29 cellular contexts compared by ENCODE assay signal in genomic region chr1:14745321-14745720, GRCh38.
"Had no signal": no experiment of that assay in that cellular context is flagged by ENCODE, and none has a peak within 500 bp of the region (broad histone marks: within the 10 kb centered on the region; RNA-seq: fewer than 3 reads in every experiment).

No MANE protein-coding gene starts in this region.

- H3K4me3 Mint-ChIP-seq: activated CD4-positive, alpha-beta memory T cell treated with anti-CD3 and anti-CD28 coated beads for 36 hours; activated CD4-positive, alpha-beta T cell treated with anti-CD3 and anti-CD28 coated beads, Interleukin-2, amount 10 ng/mL, durations not matched to agents 7 days and 5 days; activated naive CD8-positive, alpha-beta T cell treated with anti-CD3 and anti-CD28 coated beads, Interleukin-2, amount 50 U/mL, for 24 hours; activated T-cell treated with anti-CD3 and anti-CD28 coated beads, Interleukin-2, amount 50 U/mL, for 4 hours; T-helper 17 cell had no signal

- H3K27ac Mint-ChIP-seq: activated CD4-positive, alpha-beta memory T cell treated with anti-CD3 and anti-CD28 coated beads for 36 hours; activated naive CD4-positive, alpha-beta T cell treated with anti-CD3 and anti-CD28 coated beads, Interleukin-2, amount 50 U/mL, for 72 hours; activated naive CD8-positive, alpha-beta T cell treated with anti-CD3 and anti-CD28 coated beads, Interleukin-2, amount 50 U/mL, for 24 hours; T-helper 17 cell had no signal

- H3K36me3 ChIP-seq: ascending aorta, cardiac muscle cell, MG63 had no signal

- DNase-seq: activated CD4-positive, alpha-beta memory T cell treated with anti-CD3 and anti-CD28 coated beads for 36 hours; activated CD4-positive, alpha-beta T cell treated with anti-CD3 and anti-CD28 coated beads, Interleukin-2, amount 10 ng/mL, durations not matched to agents 7 days and 5 days; activated CD4-positive, CD25-positive, alpha-beta regulatory T cell; activated CD8-positive, alpha-beta memory T cell treated with anti-CD3 and anti-CD28 coated beads for 24 hours; activated effector memory CD4-positive, alpha-beta T cell treated with anti-CD3 and anti-CD28 coated beads, Interleukin-2, amount 50 U/mL, for 16 hours; activated naive CD4-positive, alpha-beta T cell treated with Interleukin-2 at 50 U/mL for 16 hours; activated naive CD8-positive, alpha-beta T cell treated with anti-CD3 and anti-CD28 coated beads, Interleukin-2, amount 50 U/mL, for 24 hours; activated T-cell treated with anti-CD3 and anti-CD28 coated beads, Interleukin-2, amount 50 U/mL, for 4 hours; amniotic stem cell; body of pancreas; MG63; MV-4-11; NCI-H1092 treated with DMSO at 0.1 percent for 48 hours; NCI-H1436 treated with DMSO at 0.1 percent for 48 hours; NCI-H1930; NCI-H2107; NCI-H2171 treated with DMSO at 0.1 percent for 48 hours; NCI-H345; NCI-H510A; NCI-H526 treated with DMSO at 0.1 percent for 48 hours; SIG-M5; T-helper 17 cell; T-helper 9 cell had no signal

- H3K4me1 ChIP-seq: ascending aorta, body of pancreas had no signal

- FAIRE-seq: colon, TTC549 had no signal

- H3K27me3 ChIP-seq: ascending aorta, body of pancreas, cardiac muscle cell, MG63 had no signal

- H3K4me3 ChIP-seq: ascending aorta, body of pancreas, cardiac muscle cell, MG63 had no signal

- ATAC-seq: activated naive CD4-positive, alpha-beta T cell treated with anti-CD3 and anti-CD28 coated beads, Interleukin-2, amount 50 U/mL, for 72 hours; activated naive CD8-positive, alpha-beta T cell treated with anti-CD3 and anti-CD28 coated beads, Interleukin-2, amount 50 U/mL, for 24 hours; activated T-cell treated with anti-CD3 and anti-CD28 coated beads, Interleukin-2, amount 50 U/mL, for 4 hours; body of pancreas; T-helper 17 cell had no signal

- H3K27ac ChIP-seq: ascending aorta, body of pancreas, cardiac muscle cell, KMS-11 had no signal

- H3K9me3 ChIP-seq: ascending aorta, body of pancreas, MG63 had no signal

- H3K4me1 Mint-ChIP-seq: activated CD4-positive, alpha-beta T cell treated with anti-CD3 and anti-CD28 coated beads, Interleukin-2, amount 10 ng/mL, durations not matched to agents 7 days and 5 days; activated naive CD8-positive, alpha-beta T cell treated with anti-CD3 and anti-CD28 coated beads, Interleukin-2, amount 50 U/mL, for 24 hours; T-helper 17 cell had no signal

- H3K36me3 Mint-ChIP-seq: activated CD4-positive, alpha-beta memory T cell treated with anti-CD3 and anti-CD28 coated beads for 36 hours; activated naive CD4-positive, alpha-beta T cell treated with anti-CD3 and anti-CD28 coated beads, Interleukin-2, amount 50 U/mL, for 72 hours had no signal

- H3K4me2 ChIP-seq: KMS-11 had no signal

- H3K9ac ChIP-seq: KMS-11 had no signal

- H3K9me3 Mint-ChIP-seq: activated CD4-positive, alpha-beta memory T cell treated with anti-CD3 and anti-CD28 coated beads for 36 hours; activated CD4-positive, alpha-beta T cell treated with anti-CD3 and anti-CD28 coated beads, Interleukin-2, amount 10 ng/mL, durations not matched to agents 7 days and 5 days; activated naive CD4-positive, alpha-beta T cell treated with anti-CD3 and anti-CD28 coated beads, Interleukin-2, amount 50 U/mL, for 72 hours; activated naive CD8-positive, alpha-beta T cell treated with anti-CD3 and anti-CD28 coated beads, Interleukin-2, amount 50 U/mL, for 24 hours; activated T-cell treated with anti-CD3 and anti-CD28 coated beads, Interleukin-2, amount 50 U/mL, for 4 hours had no signal
